Comparison of ENCODE assay signal across 10 cellular contexts in the genomic region with DNA sequence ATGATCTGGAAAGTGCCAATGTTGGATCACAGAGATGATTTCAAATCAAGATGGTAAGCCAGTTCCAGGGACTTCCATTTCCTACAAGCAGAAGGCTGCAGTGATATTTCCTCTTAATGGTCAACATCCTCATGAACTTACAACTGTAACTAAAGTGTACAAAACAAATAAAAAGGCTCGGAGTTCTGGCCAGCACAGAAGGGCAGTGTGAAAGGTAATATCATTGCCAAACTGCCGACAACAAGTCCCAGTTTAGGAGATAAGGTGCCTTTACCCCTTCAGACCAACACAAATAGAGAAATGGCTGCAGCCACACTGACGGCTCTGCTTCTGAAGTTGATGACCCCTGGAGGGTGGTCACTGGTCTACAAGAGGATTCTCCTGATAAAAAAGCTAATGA.
DNase-seq lines count a peak whose midpoint lies in the region; ATAC-seq and TF ChIP-seq lines count a peak whose summit lies in the region.
"Had no signal": no experiment of that assay in that cellular context is flagged by ENCODE, and none has a peak within 500 bp of the region (broad histone marks: within the 10 kb centered on the region; RNA-seq: fewer than 3 reads in every experiment).

No MANE protein-coding gene starts in this region.

- H3K4me3 Mint-ChIP-seq in CD4-positive, CD25-positive, alpha-beta regulatory T cell = peak overlapping the region; percentile 87 to 98 (median 94)
- peak overlapping the region; percentile 83 for H3K4me3 Mint-ChIP-seq in natural killer cell treated with Interleukin-12 subunit alpha and Interleukin-12 subunit beta and Interleukin-15 and Interleukin-18, amount 100 ng/mL, for 72 hours
- H3K4me3 Mint-ChIP-seq: neural crest cell had no signal

- peaks cover 82% of the 10 kb centered on the region for H3K36me3 ChIP-seq in CD4-positive, CD25-positive, alpha-beta regulatory T cell (ENCODE audit: control insufficient read depth, insufficient read depth, low read length)
- H3K36me3 ChIP-seq in duodenal mucosa (ENCODE audit: control insufficient read depth in 1 of 2, insufficient read depth in 2 of 2, low read length in 2 of 2) = no peaks in the 10 kb centered on the region

- peak in 1 of 3 donors; percentile 34 for DNase-seq in CD4-positive, CD25-positive, alpha-beta regulatory T cell
- DNase-seq in LNCaP clone FGC (ENCODE audit: low read depth) (peak; percentile 61), GOT3 (lab: John Stamatoyannopoulos, UW) (no peak), DMS114 treated with DMSO at 0.1 percent for 48 hours (lab: John Stamatoyannopoulos, UW; ENCODE audit: unreplicated experiment) (no peak), UCSD-AML1 (lab: John Stamatoyannopoulos, UW; ENCODE audit: unreplicated experiment) (no peak)
- no peak for DNase-seq in natural killer cell treated with Interleukin-12 subunit alpha and Interleukin-12 subunit beta and Interleukin-15 and Interleukin-18, amount 100 ng/mL, for 72 hours (ENCODE audit: low spot score)
- DNase-seq: NCI-H1105 had no signal

- peaks cover 66 to 98% (median 89%) of the 10 kb centered on the region in 4 donors for H3K4me1 Mint-ChIP-seq in CD4-positive, CD25-positive, alpha-beta regulatory T cell
- H3K4me1 Mint-ChIP-seq in natural killer cell treated with Interleukin-12 subunit alpha and Interleukin-12 subunit beta and Interleukin-15 and Interleukin-18, amount 100 ng/mL, for 72 hours (ENCODE audit: low read depth in 2 of 2) = peaks cover 91 to 94% of the 10 kb centered on the region in 2 donors

- H3K27me3 ChIP-seq in CD4-positive, CD25-positive, alpha-beta regulatory T cell (ENCODE audit: control insufficient read depth, insufficient read depth, low read length) = no peaks in the 10 kb centered on the region
- no peaks in the 10 kb centered on the region for H3K27me3 ChIP-seq in duodenal mucosa (ENCODE audit: control insufficient read depth in 1 of 2, insufficient read depth in 2 of 2, low read length in 2 of 2)

- H3K27ac Mint-ChIP-seq in CD4-positive, CD25-positive, alpha-beta regulatory T cell = peak overlapping the region; percentile 74 to 98 (median 97)
- peak overlapping the region; percentile 95 to 96 for H3K27ac Mint-ChIP-seq in natural killer cell treated with Interleukin-12 subunit alpha and Interleukin-12 subunit beta and Interleukin-15 and Interleukin-18, amount 100 ng/mL, for 72 hours

- peaks cover 74% of the 10 kb centered on the region for H3K36me3 Mint-ChIP-seq in CD4-positive, CD25-positive, alpha-beta regulatory T cell
- peaks cover 49% of the 10 kb centered on the region for H3K36me3 Mint-ChIP-seq in natural killer cell treated with Interleukin-12 subunit alpha and Interleukin-12 subunit beta and Interleukin-15 and Interleukin-18, amount 100 ng/mL, for 72 hours

- H3K27ac ChIP-seq in CD4-positive, CD25-positive, alpha-beta regulatory T cell (ENCODE audit: insufficient read depth, low read length, poor library complexity, severe bottlenecking) = peak overlapping the region; percentile 97
- peak overlapping the region; percentile 35 for H3K27ac ChIP-seq in duodenal mucosa (ENCODE audit: low read depth, low read length)

- H3K4me1 ChIP-seq in CD4-positive, CD25-positive, alpha-beta regulatory T cell (ENCODE audit: control insufficient read depth, insufficient read depth, low read length, poor library complexity, severe bottlenecking) = peaks cover 100% of the 10 kb centered on the region
- H3K4me1 ChIP-seq in duodenal mucosa (ENCODE audit: control insufficient read depth in 1 of 2, insufficient read depth in 2 of 2, low read length in 2 of 2) = peaks cover 35 to 55% of the 10 kb centered on the region in 2 donors

- H3K4me3 ChIP-seq in CD4-positive, CD25-positive, alpha-beta regulatory T cell (ENCODE audit: low read depth, low read length) = peak overlapping the region; percentile 100
- H3K4me3 ChIP-seq in LNCaP clone FGC (ENCODE audit: low read depth, low read length) (no peak overlapping the region), duodenal mucosa (ENCODE audit: low read depth in 1 of 2, low read length in 2 of 2) (no peak overlapping the region)

- TF ChIP-seq CTCF in LNCaP clone FGC (IDR thresholded peaks at IDR 0.05; ENCODE audit: control insufficient read depth, extremely low read depth, insufficient read depth) = no peak

- no peak overlapping the region for H3K9ac ChIP-seq in duodenal mucosa (ENCODE audit: low read depth in 1 of 2, low read length in 2 of 2)

- no peaks in the 10 kb centered on the region for H3K9me3 Mint-ChIP-seq in CD4-positive, CD25-positive, alpha-beta regulatory T cell
- no peaks in the 10 kb centered on the region for H3K9me3 Mint-ChIP-seq in natural killer cell treated with Interleukin-12 subunit alpha and Interleukin-12 subunit beta and Interleukin-15 and Interleukin-18, amount 100 ng/mL, for 72 hours
- H3K9me3 Mint-ChIP-seq: neural crest cell had no signal

- H3K9me3 ChIP-seq in CD4-positive, CD25-positive, alpha-beta regulatory T cell (ENCODE audit: control insufficient read depth in 2 of 2, low read length in 2 of 2) = no peaks in the 10 kb centered on the region
- H3K9me3 ChIP-seq in duodenal mucosa (ENCODE audit: control insufficient read depth in 1 of 2, low read length in 2 of 2) = no peaks in the 10 kb centered on the region

- no peaks in the 10 kb centered on the region for H3K27me3 Mint-ChIP-seq in CD4-positive, CD25-positive, alpha-beta regulatory T cell
- H3K27me3 Mint-ChIP-seq in natural killer cell treated with Interleukin-12 subunit alpha and Interleukin-12 subunit beta and Interleukin-15 and Interleukin-18, amount 100 ng/mL, for 72 hours = no peaks in the 10 kb centered on the region

- no peak for ATAC-seq in CD4-positive, CD25-positive, alpha-beta regulatory T cell (ENCODE audit: low read depth in 2 of 2)
- ATAC-seq in natural killer cell treated with Interleukin-12 subunit alpha and Interleukin-12 subunit beta and Interleukin-15 and Interleukin-18, amount 100 ng/mL, for 72 hours = no peak
- no peak for ATAC-seq in GM21737 (IDR thresholded peaks at IDR 0.05; ENCODE audit: unreplicated experiment)
